ENCODE assay signal across 14 cellular contexts in genomic region chrX:38275615-38276014, GRCh38. TPM values are rescaled to one million over a fixed set of nuclear protein-coding genes. Genes with fewer than 3 reads are reported as not detected.
DNase-seq lines count a peak whose midpoint lies in the region; ATAC-seq and TF ChIP-seq lines count a peak whose summit lies in the region.
"Had no signal": no experiment of that assay in that cellular context is flagged by ENCODE, and none has a peak within 500 bp of the region (broad histone marks: within the 10 kb centered on the region; RNA-seq: fewer than 3 reads in every experiment).

No MANE protein-coding gene starts in this region.

- H3K27me3 Mint-ChIP-seq in progenitor cell of endocrine pancreas, result no peaks in the 10 kb centered on the region

- no peaks in the 10 kb centered on the region for H3K27me3 ChIP-seq in kidney epithelial cell (ENCODE audit: control insufficient read depth, insufficient read depth, low read length)

- DNase-seq in CD1c-positive myeloid dendritic cell (ENCODE audit: extremely low spot score), result peak; percentile 72
- peak; percentile 6 for DNase-seq in SW480 (ENCODE audit: low spot score)
- peak; percentile 60 for DNase-seq in kidney epithelial cell (ENCODE audit: low read depth)
- no peak for DNase-seq in progenitor cell of endocrine pancreas (ENCODE audit: low spot score, unreplicated experiment)
- DNase-seq in KBM-7, result no peak
- DNase-seq in GM19240 (ENCODE audit: insufficient read length, low spot score), result no peak
- DNase-seq: DND-41; H9; NCI-H510A treated with DMSO at 0.1 percent for 48 hours; nephron progenitor cell; stimulated activated naive CD4-positive, alpha-beta T cell had no signal

- H3K4me3 Mint-ChIP-seq in progenitor cell of endocrine pancreas (ENCODE audit: low read depth), result no peak overlapping the region
- H3K4me3 Mint-ChIP-seq: H9, nephron progenitor cell had no signal

- TF ChIP-seq CTCF in kidney epithelial cell (IDR thresholded peaks at IDR 0.05; ENCODE audit: insufficient read depth, low read length, poor library complexity, severe bottlenecking) (no peak), progenitor cell of endocrine pancreas (IDR thresholded peaks at IDR 0.05; ENCODE audit: unreplicated experiment) (no peak)

- H3K9me3 Mint-ChIP-seq in progenitor cell of endocrine pancreas (ENCODE audit: low read depth), result peaks cover 13% of the 10 kb centered on the region

- peaks cover 9% of the 10 kb centered on the region for H3K4me1 Mint-ChIP-seq in progenitor cell of endocrine pancreas (ENCODE audit: low read depth)
- H3K4me1 Mint-ChIP-seq: nephron progenitor cell had no signal

- no peak overlapping the region for H3K27ac Mint-ChIP-seq in progenitor cell of endocrine pancreas
- H3K27ac Mint-ChIP-seq: H9, nephron progenitor cell had no signal

- no peaks in the 10 kb centered on the region for H3K36me3 ChIP-seq in kidney epithelial cell (ENCODE audit: control insufficient read depth, insufficient read depth, low read length)

- H3K4me3 ChIP-seq in kidney epithelial cell (ENCODE audit: low read depth, low read length), result no peak overlapping the region

- peaks cover 14% of the 10 kb centered on the region for H3K36me3 Mint-ChIP-seq in progenitor cell of endocrine pancreas (ENCODE audit: insufficient read depth)

- peak; percentile 47 for ATAC-seq in HG02852 (IDR thresholded peaks at IDR 0.05; ENCODE audit: unreplicated experiment)
- no peak for ATAC-seq in HG03108 (IDR thresholded peaks at IDR 0.05; ENCODE audit: unreplicated experiment)

- in situ Hi-C loops in KBM-7 (cut with MboI; ENCODE audit: low pct_unique_long_range_greater_than_20kb, low sequenced_read_pairs), result no loop called here

RNA-seq across cellular contexts. Expression of gene RPGR, which starts 51.7 kb away (rescaled TPM):
- 4.6 and 5.5 TPM in 2 replicates for total RNA-seq in kidney epithelial cell
- total RNA-seq in progenitor cell of endocrine pancreas, result 29.3 and 32.3 TPM in 2 replicates

RNA-seq across cellular contexts. Expression of gene SRPX, which starts 54.9 kb away (rescaled TPM):
- total RNA-seq in kidney epithelial cell, result 14.0 and 20.6 TPM in 2 replicates
- 1.3 and 1.8 TPM in 2 replicates for total RNA-seq in progenitor cell of endocrine pancreas
- total RNA-seq: activated CD8-positive, alpha-beta memory T cell treated with anti-CD3 and anti-CD28 coated beads for 36 hours had no signal

Comparison
In these comparisons a context has a peak if more than half of its experiments do, and no peak if none do; other contexts are left out.
1. DNase-seq: peak in CD1c-positive myeloid dendritic cell (single experiment), SW480 (single experiment) and kidney epithelial cell (single experiment); none in progenitor cell of endocrine pancreas (single experiment), KBM-7 (single experiment) and GM19240 (single experiment).